In genomic region chr1:198297281-198297680, GRCh38 we compare ENCODE assay signal across 18 cellular contexts.
"Had no signal": no experiment of that assay in that cellular context is flagged by ENCODE, and none has a peak within 500 bp of the region (broad histone marks: within the 10 kb centered on the region; RNA-seq: fewer than 3 reads in every experiment).

No MANE protein-coding gene starts in this region.

- ATAC-seq: naive thymus-derived CD4-positive, alpha-beta T cell; sciatic nerve; stimulated activated naive B cell treated with anti-CD40 and anti-IgM and Interleukin-4, amounts not matched to agents 10 μg/mL and 1 μg/mL and 100 μg/mL, for 72 hours; stimulated activated naive CD8-positive, alpha-beta T cell treated with anti-CD3 and anti-CD28 coated beads, Interleukin-15, amount 100 ng/mL, for 72 hours had no signal

- H3K27ac ChIP-seq: heart right ventricle, spleen, testis, tibial nerve had no signal

- H3K4me1 Mint-ChIP-seq: stimulated activated naive B cell treated with anti-CD40 and anti-IgM and Interleukin-4, amounts not matched to agents 10 μg/mL and 1 μg/mL and 100 μg/mL, for 72 hours had no signal

- H3K27ac Mint-ChIP-seq: nephron progenitor cell; stimulated activated naive B cell treated with anti-CD40 and anti-IgM and Interleukin-4, amounts not matched to agents 10 μg/mL and 1 μg/mL and 100 μg/mL, for 72 hours had no signal

- H3K27me3 Mint-ChIP-seq: naive thymus-derived CD4-positive, alpha-beta T cell; stimulated activated naive B cell treated with anti-CD40 and anti-IgM and Interleukin-4, amounts not matched to agents 10 μg/mL and 1 μg/mL and 100 μg/mL, for 72 hours; stimulated activated naive CD8-positive, alpha-beta T cell treated with anti-CD3 and anti-CD28 coated beads, Interleukin-15, amount 100 ng/mL, for 72 hours had no signal

- H3K4me3 ChIP-seq: heart right ventricle, spleen, testis, tibial nerve had no signal

- DNase-seq: dermis blood vessel endothelial cell; foreskin melanocyte; heart right ventricle; hypothalamus; kidney glomerular epithelial cell; mammary epithelial cell; naive thymus-derived CD4-positive, alpha-beta T cell; nephron progenitor cell; posterior cingulate gyrus; spleen; stimulated activated CD4-positive, alpha-beta T cell treated with anti-CD3 and anti-CD28 coated beads, Interleukin-15, amount 100 ng/mL, for 24 hours; stimulated activated CD4-positive, alpha-beta T cell treated with anti-CD3 and anti-CD28 coated beads, Interleukin-2, amount 100 ng/mL, for 24 hours; stimulated activated CD4-positive, alpha-beta T cell treated with anti-CD3 and anti-CD28 coated beads, Interleukin-4, amount 100 ng/mL, for 4 hours; stimulated activated naive B cell treated with anti-CD40 and anti-IgM and Interleukin-4, amounts not matched to agents 10 μg/mL and 1 μg/mL and 100 μg/mL, for 72 hours; stimulated activated naive CD8-positive, alpha-beta T cell treated with anti-CD3 and anti-CD28 coated beads, Interleukin-15, amount 100 ng/mL, for 72 hours; testis had no signal

- H3K27me3 ChIP-seq: heart right ventricle, spleen, testis, tibial nerve had no signal

- H3K9me3 Mint-ChIP-seq: naive thymus-derived CD4-positive, alpha-beta T cell; nephron progenitor cell; stimulated activated naive B cell treated with anti-CD40 and anti-IgM and Interleukin-4, amounts not matched to agents 10 μg/mL and 1 μg/mL and 100 μg/mL, for 72 hours; stimulated activated naive CD8-positive, alpha-beta T cell treated with anti-CD3 and anti-CD28 coated beads, Interleukin-15, amount 100 ng/mL, for 72 hours had no signal

- H3K4me3 Mint-ChIP-seq: nephron progenitor cell; stimulated activated naive B cell treated with anti-CD40 and anti-IgM and Interleukin-4, amounts not matched to agents 10 μg/mL and 1 μg/mL and 100 μg/mL, for 72 hours; stimulated activated naive CD8-positive, alpha-beta T cell treated with anti-CD3 and anti-CD28 coated beads, Interleukin-15, amount 100 ng/mL, for 72 hours had no signal

- H3K4me1 ChIP-seq: testis had no signal

- H3K9me3 ChIP-seq: heart right ventricle, spleen, testis, tibial nerve had no signal
